In the genomic region with DNA sequence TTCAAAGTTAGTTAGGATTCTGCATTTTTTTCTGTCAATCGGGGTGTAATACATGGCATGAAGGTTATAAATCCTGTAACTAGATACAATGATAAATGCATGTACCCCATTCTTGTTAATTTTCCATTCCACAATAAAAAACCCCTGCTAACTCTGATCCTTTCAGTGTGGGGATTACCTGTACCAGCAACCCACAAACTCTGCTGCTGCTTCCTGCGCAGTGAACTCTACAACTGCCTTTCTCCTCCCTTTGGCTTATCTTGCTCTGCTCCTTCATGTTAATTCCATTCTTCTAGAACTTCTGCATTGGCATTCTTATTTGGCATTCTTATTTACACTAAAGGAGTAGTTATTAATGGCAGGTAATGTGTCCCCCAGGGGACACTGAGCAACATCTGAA, we compare ENCODE assay signal across 14 cellular contexts.
"Had no signal": no experiment of that assay in that cellular context is flagged by ENCODE, and none has a peak within 500 bp of the region (broad histone marks: within the 10 kb centered on the region; RNA-seq: fewer than 3 reads in every experiment).

No MANE protein-coding gene starts in this region.

- H3K4me3 ChIP-seq: gastroesophageal sphincter, left lung, stomach, thoracic aorta had no signal

- H3K27ac Mint-ChIP-seq: natural killer cell treated with Interleukin-12 subunit alpha and Interleukin-12 subunit beta and Interleukin-15 and Interleukin-18, amount 100 ng/mL, for 72 hours had no signal

- H3K36me3 Mint-ChIP-seq: natural killer cell treated with Interleukin-12 subunit alpha and Interleukin-12 subunit beta and Interleukin-15 and Interleukin-18, amount 100 ng/mL, for 72 hours had no signal

- DNase-seq: activated CD4-positive, alpha-beta T cell treated with anti-CD3 and anti-CD28 coated beads, Interleukin-2, amount 50 U/mL, for 48 hours; activated CD8-positive, alpha-beta memory T cell treated with anti-CD3 and anti-CD28 coated beads, Interleukin-2, amount 50 U/mL, for 48 hours; activated gamma-delta T cell treated with Interleukin-2 at 50 U/mL for 16 hours; central memory CD4-positive, alpha-beta T cell; cortex of kidney; effector CD8-positive, alpha-beta T cell; left lung; stimulated activated CD4-positive, alpha-beta T cell treated with anti-CD3 and anti-CD28 coated beads, Interleukin-12 subunit alpha, Interleukin-12 subunit beta, amount 100 ng/mL, for 4 hours; stomach had no signal

- H3K9me3 Mint-ChIP-seq: natural killer cell treated with Interleukin-12 subunit alpha and Interleukin-12 subunit beta and Interleukin-15 and Interleukin-18, amount 100 ng/mL, for 72 hours had no signal

- ATAC-seq: gastroesophageal sphincter; left lung; natural killer cell treated with Interleukin-12 subunit alpha and Interleukin-12 subunit beta and Interleukin-15 and Interleukin-18, amount 100 ng/mL, for 72 hours; sciatic nerve had no signal

- H3K4me1 ChIP-seq: gastroesophageal sphincter, left lung, stomach had no signal

- H3K9me3 ChIP-seq: gastroesophageal sphincter, left lung, stomach, thoracic aorta had no signal

- H3K4me3 Mint-ChIP-seq: natural killer cell treated with Interleukin-12 subunit alpha and Interleukin-12 subunit beta and Interleukin-15 and Interleukin-18, amount 100 ng/mL, for 72 hours had no signal

- H3K36me3 ChIP-seq: gastroesophageal sphincter, left lung, stomach, thoracic aorta had no signal

- H3K27ac ChIP-seq: epithelial cell of prostate, gastroesophageal sphincter, left lung, stomach, thoracic aorta had no signal

- H3K27me3 Mint-ChIP-seq: natural killer cell treated with Interleukin-12 subunit alpha and Interleukin-12 subunit beta and Interleukin-15 and Interleukin-18, amount 100 ng/mL, for 72 hours had no signal

- H3K27me3 ChIP-seq: gastroesophageal sphincter, left lung, stomach had no signal
